Comparison of ENCODE assay signal across 24 cellular contexts in genomic region chr6:111942561-111942960, GRCh38.
"Had no signal": no experiment of that assay in that cellular context is flagged by ENCODE, and none has a peak within 500 bp of the region (broad histone marks: within the 10 kb centered on the region; RNA-seq: fewer than 3 reads in every experiment).

No MANE protein-coding gene starts in this region.

- H3K9me3 ChIP-seq: adrenal gland, ascending aorta, psoas muscle had no signal

- H3K27ac ChIP-seq: adrenal gland, ascending aorta, brain microvascular endothelial cell, psoas muscle, right atrium auricular region, upper lobe of left lung had no signal

- DNase-seq: activated B cell treated with CpG ODN at 0.5 μM for 24 hours; activated CD4-positive, alpha-beta T cell treated with anti-CD3 and anti-CD28 coated beads for 36 hours; activated CD4-positive, alpha-beta T cell treated with anti-CD3 and anti-CD28 coated beads, Interleukin-2, amount 50 U/mL, for 4 hours; activated CD8-positive, alpha-beta memory T cell treated with anti-CD3 and anti-CD28 coated beads, Interleukin-2, amount 50 U/mL, for 48 hours; activated naive CD4-positive, alpha-beta T cell; activated T-cell treated with anti-CD3 and anti-CD28 coated beads, Interleukin-2, amount 50 U/mL, for 4 hours; adrenal gland; brain microvascular endothelial cell; central memory CD4-positive, alpha-beta T cell; effector memory CD4-positive, alpha-beta T cell; foreskin melanocyte; mammary epithelial cell; midbrain; psoas muscle; stimulated activated CD4-positive, alpha-beta T cell treated with anti-CD3 and anti-CD28 coated beads, Interleukin-12 subunit alpha, Interleukin-12 subunit beta, amount 100 ng/mL, for 4 hours; stimulated activated CD4-positive, alpha-beta T cell treated with anti-CD3 and anti-CD28 coated beads, Interleukin-4, amount 100 ng/mL, for 4 hours; stimulated activated naive CD8-positive, alpha-beta T cell treated with anti-CD3 and anti-CD28 coated beads, Interleukin-15, Interleukin-2, amounts not matched to agents 100 U/mL and 50 U/mL, for 24 hours; upper lobe of left lung had no signal

- H3K4me1 Mint-ChIP-seq: activated B cell treated with CpG ODN at 0.5 μM for 24 hours; activated CD4-positive, alpha-beta T cell treated with anti-CD3 and anti-CD28 coated beads for 36 hours had no signal

- H3K4me3 Mint-ChIP-seq: activated B cell treated with CpG ODN at 0.5 μM for 24 hours; activated CD4-positive, alpha-beta T cell treated with anti-CD3 and anti-CD28 coated beads for 36 hours; activated naive CD8-positive, alpha-beta T cell; activated T-cell treated with anti-CD3 and anti-CD28 coated beads, Interleukin-2, amount 50 U/mL, for 4 hours; natural killer cell treated with Interleukin-12 subunit alpha and Interleukin-12 subunit beta and Interleukin-15 and Interleukin-18, amount 100 ng/mL, for 72 hours had no signal

- H3K9me3 Mint-ChIP-seq: natural killer cell treated with Interleukin-12 subunit alpha and Interleukin-12 subunit beta and Interleukin-15 and Interleukin-18, amount 100 ng/mL, for 72 hours had no signal

- H3K36me3 ChIP-seq: adrenal gland, ascending aorta, brain microvascular endothelial cell, right atrium auricular region, upper lobe of left lung had no signal

- ATAC-seq: activated CD4-positive, alpha-beta T cell treated with anti-CD3 and anti-CD28 coated beads for 36 hours; activated T-cell treated with anti-CD3 and anti-CD28 coated beads, Interleukin-2, amount 50 U/mL, for 4 hours; left lobe of liver; natural killer cell treated with Interleukin-12 subunit alpha and Interleukin-12 subunit beta and Interleukin-15 and Interleukin-18, amount 100 ng/mL, for 72 hours; psoas muscle; stimulated activated naive CD8-positive, alpha-beta T cell treated with anti-CD3 and anti-CD28 coated beads, Interleukin-15, Interleukin-2, amounts not matched to agents 100 U/mL and 50 U/mL, for 24 hours had no signal

- H3K4me3 ChIP-seq: adrenal gland, ascending aorta, psoas muscle, right atrium auricular region, upper lobe of left lung had no signal

- H3K27me3 ChIP-seq: adrenal gland, ascending aorta, brain microvascular endothelial cell, right atrium auricular region, upper lobe of left lung had no signal

- H3K4me1 ChIP-seq: adrenal gland, ascending aorta, psoas muscle, right atrium auricular region, upper lobe of left lung had no signal

- H3K27me3 Mint-ChIP-seq: activated CD4-positive, alpha-beta T cell treated with anti-CD3 and anti-CD28 coated beads for 36 hours; activated naive CD8-positive, alpha-beta T cell; natural killer cell treated with Interleukin-12 subunit alpha and Interleukin-12 subunit beta and Interleukin-15 and Interleukin-18, amount 100 ng/mL, for 72 hours had no signal

- H3K27ac Mint-ChIP-seq: activated B cell treated with CpG ODN at 0.5 μM for 24 hours; activated CD4-positive, alpha-beta T cell treated with anti-CD3 and anti-CD28 coated beads for 36 hours; activated naive CD8-positive, alpha-beta T cell; activated T-helper 2 cell treated with anti-CD3 and anti-CD28 coated beads, Interferon-gamma antibody, Interleukin-2, Interleukin-4, amounts not matched to agents 10 μg/mL and 5 μg/mL and 100 μg/mL, durations not matched to agents 14 hours and 24 hours and 36 hours had no signal
